ENCODE assay signal across 9 cellular contexts in the genomic region with DNA sequence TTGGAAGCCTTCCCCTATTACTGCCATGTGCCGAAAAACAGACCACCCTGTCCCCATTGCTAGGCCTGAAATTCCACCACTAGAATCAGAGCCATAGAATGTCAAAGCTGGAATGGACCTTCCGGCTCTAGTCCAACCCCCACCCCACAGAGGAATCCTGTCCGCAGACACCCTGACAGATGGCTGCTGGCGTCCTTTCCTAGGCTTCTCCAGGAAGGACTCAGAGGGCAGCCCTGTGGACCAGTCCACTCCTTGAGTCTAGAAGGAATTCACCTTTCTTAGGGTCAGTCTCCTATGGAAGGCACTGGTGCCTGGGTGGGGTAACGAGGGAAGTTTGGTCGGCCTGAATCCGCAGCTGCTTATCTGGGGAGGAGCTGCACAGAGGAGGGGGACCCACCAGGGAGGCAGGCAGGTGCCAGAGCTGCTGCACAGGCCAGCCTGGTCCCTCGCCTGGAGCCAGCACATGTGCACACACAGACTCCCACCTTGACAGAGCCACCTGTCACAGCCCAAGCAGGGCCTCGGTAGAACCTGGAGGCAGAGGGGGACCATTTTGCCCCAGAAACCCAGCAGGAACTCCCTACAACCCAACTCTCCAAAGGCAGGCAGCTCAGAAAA. TPM values are rescaled to one million over a fixed set of nuclear protein-coding genes. Genes with fewer than 3 reads are reported as not detected.
DNase-seq lines count a peak whose midpoint lies in the region; ATAC-seq, FAIRE-seq and TF ChIP-seq lines count a peak whose summit lies in the region.
"Had no signal": no experiment of that assay in that cellular context is flagged by ENCODE, and none has a peak within 500 bp of the region (broad histone marks: within the 10 kb centered on the region; RNA-seq: fewer than 3 reads in every experiment).

No MANE protein-coding gene starts in this region.

- TF ChIP-seq CTCF in HepG2 (CRISPR knock-in tag; IDR thresholded peaks at IDR 0.05): no peak
- no peak for TF ChIP-seq CTCF in right lobe of liver (IDR thresholded peaks at IDR 0.05)

- DNase-seq in HepG2 (ENCODE audit: low spot score): no peak
- no peak for DNase-seq in right lobe of liver
- DNase-seq in cerebellar cortex (ENCODE audit: low spot score): peak; percentile 82
- no peak for DNase-seq in naive thymus-derived CD8-positive, alpha-beta T cell
- DNase-seq in OCI-M1 (lab: John Stamatoyannopoulos, UW): no peak
- DNase-seq in effector CD8-positive, alpha-beta T cell (lab: John Stamatoyannopoulos, UW): no peak
- DNase-seq: T-helper 9 cell had no signal

- peak overlapping the region; percentile 69; the same call in 1 of the 2 replicates for H3K4me2 ChIP-seq in HepG2 (ENCODE audit: low read depth, low read length)

- TF ChIP-seq POLR2A in HepG2 (IDR thresholded peaks at IDR 0.05; ENCODE audit: insufficient read depth in 1 of 2, low read depth in 2 of 2, low read length in 2 of 2): no peak
- no peak for TF ChIP-seq POLR2A in right lobe of liver (IDR thresholded peaks at IDR 0.05)

- H3K9me3 ChIP-seq in HepG2 (ENCODE audit: low read length): no peaks in the 10 kb centered on the region
- no peaks in the 10 kb centered on the region for H3K9me3 ChIP-seq in right lobe of liver

- H3K9me3 Mint-ChIP-seq in naive thymus-derived CD8-positive, alpha-beta T cell: no peaks in the 10 kb centered on the region

- H3K27me3 Mint-ChIP-seq in naive thymus-derived CD8-positive, alpha-beta T cell: no peaks in the 10 kb centered on the region

- H3K36me3 ChIP-seq in HepG2 (replicated peaks in 1 of 2; ENCODE audit: control insufficient read depth in 1 of 2, insufficient read depth in 2 of 2, low read length in 2 of 2) (no peaks in the 10 kb centered on the region), right lobe of liver (no peaks in the 10 kb centered on the region)

- no peaks in the 10 kb centered on the region; the same call in 1 of the 2 replicates for H4K20me1 ChIP-seq in HepG2 (ENCODE audit: insufficient read depth, low read length)

- in situ Hi-C loops in HepG2 (cut with HindIII; ENCODE audit: extremely low pct_ligation_motif_present, low pct_unique_long_range_greater_than_20kb): no loop called here

- H3K27ac ChIP-seq in HepG2 (ENCODE audit: extremely low read length, insufficient read depth, low read length): no peak overlapping the region
- no peak overlapping the region for H3K27ac ChIP-seq in right lobe of liver

- H3K4me1 ChIP-seq in HepG2 (ENCODE audit: insufficient read depth, low read length) (peaks cover 40% of the 10 kb centered on the region), right lobe of liver (peaks cover 0 to 7% (median 0%) of the 10 kb centered on the region in 4 donors)

- CTCF ChIA-PET in HepG2 (lab: Yijun Ruan, JAX; ENCODE audit: low intra/inter-chr PET ratio, low total read pairs): no interaction called here

- no peak overlapping the region for H3K4me3 ChIP-seq in HepG2 (replicated peaks in 1 of 3; ENCODE audit: insufficient read depth in 1 of 3, low read depth in 2 of 3, low read length in 3 of 3)
- H3K4me3 ChIP-seq in right lobe of liver: no peak overlapping the region

- TF ChIP-seq RAD21 in HepG2 (CRISPR knock-in tag; IDR thresholded peaks at IDR 0.05): no peak

- BruUV-seq in HepG2 (replicated peaks; lab: Mats Ljungman, UMichigan): no TSS peak

- H3K27ac Mint-ChIP-seq in naive thymus-derived CD8-positive, alpha-beta T cell: peak overlapping the region; percentile 14 to 99 (median 92)

- H3K27me3 ChIP-seq in HepG2 (ENCODE audit: control insufficient read depth in 1 of 2, insufficient read depth in 2 of 2, low read length in 2 of 2) (peaks cover 0 to 20% of the 10 kb centered on the region in 2 experiments; a peak in 2 of 5 replicates), right lobe of liver (no peaks in the 10 kb centered on the region)

- no peaks in the 10 kb centered on the region for H3K36me3 Mint-ChIP-seq in naive thymus-derived CD8-positive, alpha-beta T cell

- no peak overlapping the region for H3K9ac ChIP-seq in HepG2 (ENCODE audit: insufficient read depth, low read depth, low read length)

- intact Hi-C loops in HepG2 (cut with micrococcal nuclease; ENCODE audit: unreplicated experiment) (no loop called here), right lobe of liver (cut with DNase I) (no loop called here)

- TF ChIP-seq EP300 in HepG2 (IDR thresholded peaks at IDR 0.05; ENCODE audit: low read depth in 2 of 2, low read length in 2 of 2) (no peak), HepG2 (CRISPR knock-in tag; IDR thresholded peaks at IDR 0.05; ENCODE audit: borderline replicate concordance) (no peak)

- H3K79me2 ChIP-seq in HepG2 (ENCODE audit: insufficient read depth, low read length): no peaks in the 10 kb centered on the region

- H3K4me3 Mint-ChIP-seq in naive thymus-derived CD8-positive, alpha-beta T cell: peak overlapping the region; percentile 68 to 91 (median 78)

- no peak for ATAC-seq in HepG2
- ATAC-seq in right lobe of liver: no peak
- no peak for ATAC-seq in naive thymus-derived CD8-positive, alpha-beta T cell
- no peak for ATAC-seq in GM21619 (IDR thresholded peaks at IDR 0.05; ENCODE audit: unreplicated experiment)
- ATAC-seq in HG02938 (IDR thresholded peaks at IDR 0.05; ENCODE audit: unreplicated experiment): no peak

- H2AFZ ChIP-seq in HepG2 (ENCODE audit: low read length): no peak overlapping the region

- H3K4me1 Mint-ChIP-seq in naive thymus-derived CD8-positive, alpha-beta T cell: peaks cover 34 to 63% (median 53%) of the 10 kb centered on the region in 4 donors

- 79% methylated on average over 7 of the region's 9 CpGs for WGBS in HepG2 (ENCODE audit: low lambda C conversion rate)
- WGBS in right lobe of liver (ENCODE audit: insufficient coverage, low coverage, low lambda C conversion rate, missing lambda C conversion rate): 66% methylated on average over 5 of the region's 9 CpGs

- FAIRE-seq in HepG2 (lab: Jason Lieb, UNC): no peak

- POLR2A ChIA-PET in HepG2 (lab: Yijun Ruan, JAX): interaction anchor here (1.1 kb wide), 1 partner anchor 23 kb away, joined by 4 read pairs; no protein-coding TSS in a partner anchor
- POLR2A ChIA-PET in naive thymus-derived CD8-positive, alpha-beta T cell (lab: Charles Lee): interaction anchor here (0.5 to 7.9 kb wide), 14 partner anchors 8 to 132 kb away, joined by 3 to 69 read pairs (median 8); no protein-coding TSS in a partner anchor

TF ChIP-seq in HepG2, 621 proteins besides CTCF, POLR2A, EP300 and RAD21 (continues in another document):
- TF ChIP-seq ARNT (IDR thresholded peaks at IDR 0.05) (no peak), MIXL1 (CRISPR knock-in tag; IDR thresholded peaks at IDR 0.05) (no peak), STAT5B (CRISPR knock-in tag; IDR thresholded peaks at IDR 0.05) (no peak), SYNCRIP (IDR thresholded peaks at IDR 0.05; ENCODE audit: insufficient read depth, low read depth, low read length) (no peak), PHF20 (CRISPR knock-in tag; IDR thresholded peaks at IDR 0.05) (peak; percentile 40; the same call in 1 of the 2 replicates), ZSCAN9 (CRISPR knock-in tag; IDR thresholded peaks at IDR 0.05; ENCODE audit: borderline replicate concordance) (no peak)
- TF ChIP-seq, protein P1, sequence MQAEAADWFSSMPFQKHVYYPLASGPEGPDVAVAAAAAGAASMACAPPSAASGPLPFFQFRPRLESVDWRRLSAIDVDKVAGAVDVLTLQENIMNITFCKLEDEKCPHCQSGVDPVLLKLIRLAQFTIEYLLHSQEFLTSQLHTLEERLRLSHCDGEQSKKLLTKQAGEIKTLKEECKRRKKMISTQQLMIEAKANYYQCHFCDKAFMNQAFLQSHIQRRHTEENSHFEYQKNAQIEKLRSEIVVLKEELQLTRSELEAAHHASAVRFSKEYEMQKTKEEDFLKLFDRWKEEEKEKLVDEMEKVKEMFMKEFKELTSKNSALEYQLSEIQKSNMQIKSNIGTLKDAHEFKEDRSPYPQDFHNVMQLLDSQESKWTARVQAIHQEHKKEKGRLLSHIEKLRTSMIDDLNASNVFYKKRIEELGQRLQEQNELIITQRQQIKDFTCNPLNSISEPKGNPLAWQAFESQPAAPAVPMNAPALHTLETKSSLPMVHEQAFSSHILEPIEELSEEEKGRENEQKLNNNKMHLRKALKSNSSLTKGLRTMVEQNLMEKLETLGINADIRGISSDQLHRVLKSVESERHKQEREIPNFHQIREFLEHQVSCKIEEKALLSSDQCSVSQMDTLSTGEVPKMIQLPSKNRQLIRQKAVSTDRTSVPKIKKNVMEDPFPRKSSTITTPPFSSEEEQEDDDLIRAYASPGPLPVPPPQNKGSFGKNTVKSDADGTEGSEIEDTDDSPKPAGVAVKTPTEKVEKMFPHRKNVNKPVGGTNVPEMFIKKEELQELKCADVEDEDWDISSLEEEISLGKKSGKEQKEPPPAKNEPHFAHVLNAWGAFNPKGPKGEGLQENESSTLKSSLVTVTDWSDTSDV (CRISPR knock-in tag; IDR thresholded peaks at IDR 0.05): 0 out of 2 replicates have a peak, but pooled peaks have one; percentile 20

RNA-seq across cellular contexts. Expression of gene DNMT3A, which starts 2.5 kb away (rescaled TPM):
- total RNA-seq in HepG2 (2016; rRNA removed; fragmentation: Illumina TruSeq; extraction: Trizol) (29.1 and 39.4 TPM in 2 replicates), right lobe of liver (10 to 100 TPM in 3 of 6 experiments, 1 to 10 TPM in 3; 4.9 to 13.3 (median 9.3) TPM)
- 5.8 and 6.2 TPM in 2 replicates for total RNA-seq in HepG2 (2016; cell fraction: cytosol; rRNA removed; fragmentation: Illumina TruSeq; extraction: Trizol; ENCODE audit: low read depth)
- total RNA-seq in HepG2 (2016; cell fraction: insoluble cytoplasmic fraction; rRNA removed; fragmentation: Illumina TruSeq; extraction: Trizol): 31.7 and 35.2 TPM in 2 replicates
- total RNA-seq in HepG2 (2016; cell fraction: membrane; rRNA removed; fragmentation: Illumina TruSeq; extraction: Trizol): 15.9 and 18.0 TPM in 2 replicates
- 35.9 and 36.0 TPM in 2 replicates for total RNA-seq in HepG2 (2016; cell fraction: nucleus; rRNA removed; fragmentation: Illumina TruSeq; extraction: Trizol)
- 14.7 and 16.4 TPM in 2 replicates for polyA plus RNA-seq in HepG2 (2011; rRNA removed)
- 10.1 and 10.9 TPM in 2 replicates for polyA plus RNA-seq in HepG2 (2011; cell fraction: cytosol; rRNA removed)
- polyA plus RNA-seq in HepG2 (2011; cell fraction: nucleus; rRNA removed): 45.7 and 53.5 TPM in 2 replicates
- 25.9 and 28.5 TPM in 2 replicates for polyA plus RNA-seq in HepG2 (2012)
- polyA plus RNA-seq in HepG2 (2016; cell fraction: cytosol; fragmentation: Illumina TruSeq; extraction: Trizol; ENCODE audit: low read depth): 4.3 and 5.0 TPM in 2 replicates
- 43.9 and 48.4 TPM in 2 replicates for polyA plus RNA-seq in HepG2 (2016; cell fraction: insoluble cytoplasmic fraction; fragmentation: Illumina TruSeq; extraction: Trizol; ENCODE audit: low read depth)
- 10.6 and 11.7 TPM in 2 replicates for polyA plus RNA-seq in HepG2 (2016; cell fraction: membrane; fragmentation: Illumina TruSeq; extraction: Trizol; ENCODE audit: low read depth)
- 105 and 111 TPM in 2 replicates for polyA plus RNA-seq in HepG2 (2016; cell fraction: nucleus; fragmentation: Illumina TruSeq; extraction: Trizol; ENCODE audit: insufficient read depth, low read depth)
- polyA minus RNA-seq in HepG2 (2011; rRNA and poly(A)+ RNA removed; ENCODE audit: low replicate concordance): 11.0 and 59.1 TPM in 2 replicates
- polyA minus RNA-seq in HepG2 (2011; cell fraction: cytosol; rRNA and poly(A)+ RNA removed): 17.0 and 17.9 TPM in 2 replicates
- 33.1 and 38.8 TPM in 2 replicates for polyA minus RNA-seq in HepG2 (2011; cell fraction: nucleus; rRNA and poly(A)+ RNA removed)
- total RNA-seq in naive thymus-derived CD8-positive, alpha-beta T cell: 100 to 1,000 TPM; 121 to 122 TPM
- 10 to 100 TPM; 17.9 to 31.2 (median 27.2) TPM for polyA plus RNA-seq in naive thymus-derived CD8-positive, alpha-beta T cell
